In genomic region chr20:50112512-50113419, GRCh38 we compare ENCODE assay signal across 7 cellular contexts. TPM values are rescaled to one million over a fixed set of nuclear protein-coding genes. Genes with fewer than 3 reads are reported as not detected.
A peak's percentile ranks its signal among the peaks of the same experiment; 100 is the strongest.
DNase-seq lines count a peak whose midpoint lies in the region; ATAC-seq and TF ChIP-seq lines count a peak whose summit lies in the region.

TSS of gene UBE2V1 (minus strand) at chr20:50113150. CDS start at chr20:50113128, 22 bp downstream.

- DNase-seq in NCI-H510A treated with DMSO at 0.1 percent for 48 hours (lab: John Stamatoyannopoulos, UW) (peak; percentile 71), cerebellar nuclear complex (lab: John Stamatoyannopoulos, UW) (peak; percentile 33 to 62), kidney epithelial cell (ENCODE audit: low read depth) (peak; percentile 35)
- DNase-seq in activated CD4-positive, alpha-beta T cell treated with anti-CD3 and anti-CD28 coated beads for 24 hours (ENCODE audit: low read depth in 2 of 2) = peak; percentile 79 to 82
- peak; percentile 92 for DNase-seq in stimulated activated CD4-positive, alpha-beta T cell treated with anti-CD3 and anti-CD28 coated beads, Interleukin-15, amount 100 ng/mL, for 24 hours

- H3K36me3 ChIP-seq in kidney epithelial cell (ENCODE audit: control insufficient read depth, insufficient read depth, low read length) = no peaks in the 10 kb centered on the region

- H3K27me3 ChIP-seq in kidney epithelial cell (ENCODE audit: control insufficient read depth, insufficient read depth, low read length) = no peaks in the 10 kb centered on the region

- peak within 1 kb of the TSS; percentile 78 for H3K4me3 ChIP-seq in kidney epithelial cell (ENCODE audit: low read depth, low read length)

- ATAC-seq in GM18520 (IDR thresholded peaks at IDR 0.05; ENCODE audit: unreplicated experiment) (peak; percentile 23), HG03354 (IDR thresholded peaks at IDR 0.05; ENCODE audit: poor library complexity, severe bottlenecking, unreplicated experiment) (peak; percentile 47)

- peak; percentile 58 for TF ChIP-seq CTCF in kidney epithelial cell (IDR thresholded peaks at IDR 0.05; ENCODE audit: insufficient read depth, low read length, poor library complexity, severe bottlenecking)

RNA-seq across cellular contexts. Expression of gene UBE2V1, which starts in this region (rescaled TPM):
- total RNA-seq in kidney epithelial cell = 62.0 and 62.5 TPM in 2 replicates

Comparison
In these comparisons a context has a peak if more than half of its experiments do, and no peak if none do; other contexts are left out.
1. Peak in every context shown above with its lines: DNase-seq, ATAC-seq and H3K4me3 ChIP-seq.
2. DNase-seq: peak in every context shown above with its lines; median percentile 92 in stimulated activated CD4-positive, alpha-beta T cell treated with anti-CD3 and anti-CD28 coated beads, Interleukin-15, amount 100 ng/mL, for 24 hours; 80 in activated CD4-positive, alpha-beta T cell treated with anti-CD3 and anti-CD28 coated beads for 24 hours; 71 in NCI-H510A treated with DMSO at 0.1 percent for 48 hours; 48 in cerebellar nuclear complex; 35 in kidney epithelial cell.